8 cellular contexts compared by ENCODE assay signal in the genomic region with DNA sequence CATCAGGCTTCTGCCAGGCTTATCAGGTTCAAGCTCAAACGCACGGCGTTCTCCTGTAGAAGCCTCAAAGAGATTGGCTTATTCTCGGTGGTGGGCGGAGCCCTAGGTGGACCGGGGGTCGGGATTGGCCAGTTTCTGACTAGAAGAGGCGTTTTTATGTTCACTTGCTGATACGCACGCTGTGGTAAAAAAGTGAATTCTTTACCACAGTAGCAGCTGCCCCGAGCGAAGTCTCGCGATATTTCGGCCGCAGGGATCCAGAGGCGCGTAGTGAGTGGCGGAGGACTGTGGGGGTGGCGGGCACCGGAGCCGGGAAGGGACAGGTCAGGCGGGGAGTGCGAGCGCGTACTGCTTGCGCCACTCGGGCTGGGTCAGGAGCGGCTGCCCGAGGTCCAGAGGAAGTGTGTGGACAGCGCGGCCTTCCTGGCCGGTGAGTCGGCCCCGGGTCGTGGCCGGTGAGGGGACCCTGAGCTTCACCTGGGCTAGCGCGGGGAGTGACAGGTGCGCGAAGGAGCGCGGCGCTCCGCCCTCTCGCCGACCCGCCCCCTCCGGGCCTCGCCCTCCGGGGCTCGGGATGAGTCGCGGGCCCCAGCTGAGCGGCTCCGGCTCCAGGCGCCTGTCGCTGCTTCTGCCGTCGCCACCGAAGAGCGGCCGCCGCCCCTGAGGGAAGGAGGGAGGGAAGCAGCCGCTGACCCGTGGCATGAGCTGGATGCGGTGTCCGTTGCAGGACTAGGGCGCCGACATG. TPM values are rescaled to one million over a fixed set of nuclear protein-coding genes. Genes with fewer than 3 reads are reported as not detected.
DNase-seq lines count a peak whose midpoint lies in the region; ATAC-seq and TF ChIP-seq lines count a peak whose summit lies in the region.

A gene with protein sequence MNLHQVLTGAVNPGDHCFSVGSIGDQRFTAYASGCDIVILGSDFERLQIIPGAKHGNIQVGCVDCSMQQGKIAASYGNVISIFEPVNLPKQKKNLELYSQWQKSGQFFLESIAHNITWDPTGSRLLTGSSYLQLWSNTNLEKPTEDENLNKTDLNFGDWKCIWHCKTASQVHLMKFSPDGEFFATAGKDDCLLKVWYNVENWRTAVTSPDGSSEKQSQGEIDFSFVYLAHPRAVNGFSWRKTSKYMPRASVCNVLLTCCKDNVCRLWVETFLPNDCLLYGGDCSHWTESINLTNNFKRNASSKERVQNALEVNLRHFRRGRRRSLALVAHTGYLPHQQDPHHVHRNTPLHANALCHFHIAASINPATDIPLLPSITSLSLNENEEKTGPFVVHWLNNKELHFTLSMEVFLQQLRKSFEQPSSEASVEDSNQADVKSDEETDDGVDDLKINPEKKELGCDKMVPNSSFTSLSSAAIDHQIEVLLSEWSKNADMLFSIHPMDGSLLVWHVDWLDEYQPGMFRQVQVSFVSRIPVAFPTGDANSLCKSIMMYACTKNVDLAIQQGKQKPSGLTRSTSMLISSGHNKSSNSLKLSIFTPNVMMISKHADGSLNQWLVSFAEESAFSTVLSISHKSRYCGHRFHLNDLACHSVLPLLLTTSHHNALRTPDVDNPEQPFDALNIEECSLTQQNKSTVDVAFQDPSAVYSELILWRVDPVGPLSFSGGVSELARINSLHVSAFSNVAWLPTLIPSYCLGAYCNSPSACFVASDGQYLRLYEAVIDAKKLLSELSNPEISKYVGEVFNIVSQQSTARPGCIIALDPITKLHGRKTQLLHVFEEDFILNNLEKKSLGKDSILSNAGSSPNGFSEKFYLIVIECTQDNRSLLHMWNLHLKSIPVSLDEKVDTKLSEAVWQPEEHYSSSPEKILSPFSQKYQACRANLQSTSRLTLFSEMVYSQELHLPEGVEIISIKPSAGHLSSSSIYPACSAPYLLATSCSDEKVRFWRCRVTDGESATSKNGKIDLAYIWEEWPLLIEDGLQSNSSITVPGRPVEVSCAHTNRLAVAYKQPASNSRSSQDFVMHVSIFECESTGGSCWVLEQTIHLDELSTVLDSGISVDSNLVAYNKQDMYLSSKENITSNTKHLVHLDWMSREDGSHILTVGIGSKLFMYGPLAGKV (N-terminal part only) (plus strand): TSS at position 260 of the 745 bp plus-strand sequence. CDS start 483 bp downstream, at position 743.

- peaks cover 35% of the 10 kb centered on the region for H3K4me1 Mint-ChIP-seq in activated CD4-positive, alpha-beta T cell treated with anti-CD3 and anti-CD28 coated beads for 36 hours

- TF ChIP-seq CTCF in choroid plexus epithelial cell (conservative IDR thresholded peaks at IDR 0.05; ENCODE audit: low read depth, low read length) (no peak), kidney epithelial cell (IDR thresholded peaks at IDR 0.05; ENCODE audit: insufficient read depth, low read length, poor library complexity, severe bottlenecking) (no peak)

- CTCF ChIA-PET in activated CD4-positive, alpha-beta T cell treated with anti-CD3 and anti-CD28 coated beads for 36 hours (lab: Charles Lee) = interaction anchor here (0.6 to 2.7 kb wide), 13 partner anchors 9 to 342 kb away, joined by 3 to 21 read pairs (median 3); a partner anchor contains a TSS

- H3K27me3 Mint-ChIP-seq in activated CD4-positive, alpha-beta T cell treated with anti-CD3 and anti-CD28 coated beads for 36 hours = no peaks in the 10 kb centered on the region

- intact Hi-C loops in activated CD4-positive, alpha-beta T cell treated with anti-CD3 and anti-CD28 coated beads for 36 hours (cut with DNase I, micrococcal nuclease) = loop anchor here (1.0 to 5.0 kb wide), 10 partner anchors 8 to 381 kb away; a partner anchor contains a TSS

- peak within 1 kb of the TSS; percentile 96 for H3K27ac Mint-ChIP-seq in activated CD4-positive, alpha-beta T cell treated with anti-CD3 and anti-CD28 coated beads for 36 hours

- POLR2A ChIA-PET in activated CD4-positive, alpha-beta T cell treated with anti-CD3 and anti-CD28 coated beads for 36 hours (lab: Charles Lee) = interaction anchor here (0.6 to 1.7 kb wide), 12 partner anchors 10 to 326 kb away, joined by 3 to 6 read pairs (median 3); no protein-coding TSS in a partner anchor

- H3K4me3 Mint-ChIP-seq in activated CD4-positive, alpha-beta T cell treated with anti-CD3 and anti-CD28 coated beads for 36 hours = peak within 1 kb of the TSS; percentile 92

- H3K27me3 ChIP-seq in kidney epithelial cell (ENCODE audit: control insufficient read depth, insufficient read depth, low read length) = no peaks in the 10 kb centered on the region

- H3K36me3 Mint-ChIP-seq in activated CD4-positive, alpha-beta T cell treated with anti-CD3 and anti-CD28 coated beads for 36 hours (ENCODE audit: low read depth) = peaks cover 6% of the 10 kb centered on the region

- ATAC-seq in HG03442 (IDR thresholded peaks at IDR 0.05; ENCODE audit: unreplicated experiment) = peak; percentile 76
- ATAC-seq in activated CD4-positive, alpha-beta T cell treated with anti-CD3 and anti-CD28 coated beads for 36 hours = peak; percentile 87

- H3K4me3 ChIP-seq in choroid plexus epithelial cell (ENCODE audit: low read depth, low read length) (peak within 1 kb of the TSS; percentile 99), kidney epithelial cell (ENCODE audit: low read depth, low read length) (peak within 1 kb of the TSS; percentile 99)

- DNase-seq in AG20443 (ENCODE audit: low spot score) (peak; percentile 94), GM19238 (ENCODE audit: insufficient read length, low spot score) (peak; percentile 30), NCI-H524 (lab: John Stamatoyannopoulos, UW) (peak; percentile 96 to 99), choroid plexus epithelial cell (ENCODE audit: low read depth) (peak; percentile 100), kidney epithelial cell (ENCODE audit: low read depth) (peak; percentile 98)
- DNase-seq in activated CD4-positive, alpha-beta T cell treated with anti-CD3 and anti-CD28 coated beads for 36 hours = peak; percentile 99
- DNase-seq in stimulated activated CD4-positive, alpha-beta T cell treated with anti-CD3 and anti-CD28 coated beads, Interleukin-15, amount 100 ng/mL, for 48 hours (ENCODE audit: low read depth in 2 of 2) = peak; percentile 97

- H3K36me3 ChIP-seq in kidney epithelial cell (ENCODE audit: control insufficient read depth, insufficient read depth, low read length) = no peaks in the 10 kb centered on the region

- no peaks in the 10 kb centered on the region for H3K9me3 Mint-ChIP-seq in activated CD4-positive, alpha-beta T cell treated with anti-CD3 and anti-CD28 coated beads for 36 hours (ENCODE audit: low read depth)

RNA-seq across cellular contexts. Expression of the gene that starts here (rescaled TPM):
- 10 to 100 TPM; 23.5 to 31.1 TPM for total RNA-seq in activated CD4-positive, alpha-beta T cell treated with anti-CD3 and anti-CD28 coated beads for 36 hours
- 18.1 and 20.8 TPM in 2 replicates for total RNA-seq in kidney epithelial cell

Comparison
In these comparisons a context has a peak if more than half of its experiments do, and no peak if none do; other contexts are left out.
1. Peak in every context shown above with its lines: DNase-seq, ATAC-seq and H3K4me3 ChIP-seq.
2. DNase-seq: peak in every context shown above with its lines; median percentile 100 in choroid plexus epithelial cell; 99 in activated CD4-positive, alpha-beta T cell treated with anti-CD3 and anti-CD28 coated beads for 36 hours; 98 in kidney epithelial cell; 98 in NCI-H524; 97 in stimulated activated CD4-positive, alpha-beta T cell treated with anti-CD3 and anti-CD28 coated beads, Interleukin-15, amount 100 ng/mL, for 48 hours; 94 in AG20443; 30 in GM19238.